ENCODE assay signal across 1 cellular context in genomic region chr5:110665184-110665726, GRCh38.
TF ChIP-seq lines count a peak whose summit lies in the region.

No MANE protein-coding gene starts in this region.

TF ChIP-seq in GM23338, 12 proteins besides CTCF, POLR2A, EP300 and RAD21 (continued from another document):
- TF ChIP-seq ZNF331 (CRISPR knock-in tag; IDR thresholded peaks at IDR 0.05; ENCODE audit: low read depth) (no peak), EZH2phosphoT487 (IDR thresholded peaks at IDR 0.05; ENCODE audit: unreplicated experiment) (no peak), CREB1 (CRISPR knock-in tag; IDR thresholded peaks at IDR 0.05; ENCODE audit: low read depth) (no peak), ETS1 (IDR thresholded peaks at IDR 0.05) (no peak), ZNF114 (CRISPR knock-in tag; IDR thresholded peaks at IDR 0.05) (no peak), POLR2AphosphoS5 (IDR thresholded peaks at IDR 0.05; ENCODE audit: low read depth) (no peak), EZH2 (IDR thresholded peaks at IDR 0.05; ENCODE audit: low read depth, unreplicated experiment) (no peak), STAT1 (IDR thresholded peaks at IDR 0.05; ENCODE audit: unreplicated experiment) (no peak)
- TF ChIP-seq, protein P1, sequence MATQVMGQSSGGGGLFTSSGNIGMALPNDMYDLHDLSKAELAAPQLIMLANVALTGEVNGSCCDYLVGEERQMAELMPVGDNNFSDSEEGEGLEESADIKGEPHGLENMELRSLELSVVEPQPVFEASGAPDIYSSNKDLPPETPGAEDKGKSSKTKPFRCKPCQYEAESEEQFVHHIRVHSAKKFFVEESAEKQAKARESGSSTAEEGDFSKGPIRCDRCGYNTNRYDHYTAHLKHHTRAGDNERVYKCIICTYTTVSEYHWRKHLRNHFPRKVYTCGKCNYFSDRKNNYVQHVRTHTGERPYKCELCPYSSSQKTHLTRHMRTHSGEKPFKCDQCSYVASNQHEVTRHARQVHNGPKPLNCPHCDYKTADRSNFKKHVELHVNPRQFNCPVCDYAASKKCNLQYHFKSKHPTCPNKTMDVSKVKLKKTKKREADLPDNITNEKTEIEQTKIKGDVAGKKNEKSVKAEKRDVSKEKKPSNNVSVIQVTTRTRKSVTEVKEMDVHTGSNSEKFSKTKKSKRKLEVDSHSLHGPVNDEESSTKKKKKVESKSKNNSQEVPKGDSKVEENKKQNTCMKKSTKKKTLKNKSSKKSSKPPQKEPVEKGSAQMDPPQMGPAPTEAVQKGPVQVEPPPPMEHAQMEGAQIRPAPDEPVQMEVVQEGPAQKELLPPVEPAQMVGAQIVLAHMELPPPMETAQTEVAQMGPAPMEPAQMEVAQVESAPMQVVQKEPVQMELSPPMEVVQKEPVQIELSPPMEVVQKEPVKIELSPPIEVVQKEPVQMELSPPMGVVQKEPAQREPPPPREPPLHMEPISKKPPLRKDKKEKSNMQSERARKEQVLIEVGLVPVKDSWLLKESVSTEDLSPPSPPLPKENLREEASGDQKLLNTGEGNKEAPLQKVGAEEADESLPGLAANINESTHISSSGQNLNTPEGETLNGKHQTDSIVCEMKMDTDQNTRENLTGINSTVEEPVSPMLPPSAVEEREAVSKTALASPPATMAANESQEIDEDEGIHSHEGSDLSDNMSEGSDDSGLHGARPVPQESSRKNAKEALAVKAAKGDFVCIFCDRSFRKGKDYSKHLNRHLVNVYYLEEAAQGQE (IDR thresholded peaks at IDR 0.05; ENCODE audit: unreplicated experiment), result no peak
